In the genomic region with DNA sequence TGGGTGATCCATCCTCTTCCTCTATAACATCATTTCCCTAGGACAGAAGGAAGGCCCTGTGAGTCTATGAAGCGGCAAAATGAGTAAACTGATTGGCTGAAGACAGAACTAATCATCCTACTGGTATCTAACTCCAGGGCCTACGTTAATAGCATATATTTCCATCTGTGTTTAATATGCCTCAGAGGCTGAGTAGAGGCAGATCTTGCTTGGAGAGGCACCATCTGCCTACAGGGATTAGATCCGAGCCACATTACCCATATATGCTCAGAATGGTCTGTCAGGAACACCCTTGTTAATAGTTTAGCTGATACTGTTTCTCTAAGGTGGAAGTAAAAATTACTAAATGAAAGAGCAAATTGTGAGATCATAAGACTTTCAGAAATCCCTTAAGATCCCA, we compare ENCODE assay signal across 16 cellular contexts. TPM values are rescaled to one million over a fixed set of nuclear protein-coding genes. Genes with fewer than 3 reads are reported as not detected.
"Had no signal": no experiment of that assay in that cellular context is flagged by ENCODE, and none has a peak within 500 bp of the region (broad histone marks: within the 10 kb centered on the region; RNA-seq: fewer than 3 reads in every experiment).

No MANE protein-coding gene starts in this region.

- DNase-seq: activated CD4-positive, alpha-beta T cell treated with anti-CD3 and anti-CD28 coated beads, Interleukin-2, amount 10 ng/mL, durations not matched to agents 24 days and 14 days; activated CD4-positive, CD25-positive, alpha-beta regulatory T cell; activated CD8-positive, alpha-beta memory T cell treated with anti-CD3 and anti-CD28 coated beads, Interleukin-2, amount 50 U/mL, for 48 hours; activated naive CD4-positive, alpha-beta T cell; effector CD4-positive, alpha-beta T cell; gastrocnemius medialis; nephron progenitor cell; nucleus accumbens; retina; stimulated activated naive CD4-positive, alpha-beta T cell; substantia nigra; SW 1271 had no signal

- H3K27me3 Mint-ChIP-seq: activated CD4-positive, alpha-beta T cell treated with anti-CD3 and anti-CD28 coated beads, Interleukin-2, amount 10 ng/mL, durations not matched to agents 24 days and 14 days had no signal

- H3K27ac Mint-ChIP-seq: activated CD4-positive, alpha-beta T cell treated with anti-CD3 and anti-CD28 coated beads, Interleukin-2, amount 10 ng/mL, durations not matched to agents 24 days and 14 days; mesothelial cell of epicardium; nephron progenitor cell had no signal

- H3K4me3 Mint-ChIP-seq: activated CD4-positive, alpha-beta T cell treated with anti-CD3 and anti-CD28 coated beads, Interleukin-2, amount 10 ng/mL, durations not matched to agents 24 days and 14 days; mesothelial cell of epicardium; nephron progenitor cell had no signal

- ATAC-seq: gastrocnemius medialis had no signal

- H3K36me3 Mint-ChIP-seq: mesothelial cell of epicardium had no signal

- H3K9me3 Mint-ChIP-seq: activated CD4-positive, alpha-beta T cell treated with anti-CD3 and anti-CD28 coated beads, Interleukin-2, amount 10 ng/mL, durations not matched to agents 24 days and 14 days; mesothelial cell of epicardium; nephron progenitor cell had no signal

RNA-seq across cellular contexts. Expression of a gene that starts 13.2 kb away (rescaled TPM):
- total RNA-seq: lung microvascular endothelial cell, posterior vena cava, tibial nerve had no signal
